Comparison of ENCODE assay signal across 12 cellular contexts in the genomic region with DNA sequence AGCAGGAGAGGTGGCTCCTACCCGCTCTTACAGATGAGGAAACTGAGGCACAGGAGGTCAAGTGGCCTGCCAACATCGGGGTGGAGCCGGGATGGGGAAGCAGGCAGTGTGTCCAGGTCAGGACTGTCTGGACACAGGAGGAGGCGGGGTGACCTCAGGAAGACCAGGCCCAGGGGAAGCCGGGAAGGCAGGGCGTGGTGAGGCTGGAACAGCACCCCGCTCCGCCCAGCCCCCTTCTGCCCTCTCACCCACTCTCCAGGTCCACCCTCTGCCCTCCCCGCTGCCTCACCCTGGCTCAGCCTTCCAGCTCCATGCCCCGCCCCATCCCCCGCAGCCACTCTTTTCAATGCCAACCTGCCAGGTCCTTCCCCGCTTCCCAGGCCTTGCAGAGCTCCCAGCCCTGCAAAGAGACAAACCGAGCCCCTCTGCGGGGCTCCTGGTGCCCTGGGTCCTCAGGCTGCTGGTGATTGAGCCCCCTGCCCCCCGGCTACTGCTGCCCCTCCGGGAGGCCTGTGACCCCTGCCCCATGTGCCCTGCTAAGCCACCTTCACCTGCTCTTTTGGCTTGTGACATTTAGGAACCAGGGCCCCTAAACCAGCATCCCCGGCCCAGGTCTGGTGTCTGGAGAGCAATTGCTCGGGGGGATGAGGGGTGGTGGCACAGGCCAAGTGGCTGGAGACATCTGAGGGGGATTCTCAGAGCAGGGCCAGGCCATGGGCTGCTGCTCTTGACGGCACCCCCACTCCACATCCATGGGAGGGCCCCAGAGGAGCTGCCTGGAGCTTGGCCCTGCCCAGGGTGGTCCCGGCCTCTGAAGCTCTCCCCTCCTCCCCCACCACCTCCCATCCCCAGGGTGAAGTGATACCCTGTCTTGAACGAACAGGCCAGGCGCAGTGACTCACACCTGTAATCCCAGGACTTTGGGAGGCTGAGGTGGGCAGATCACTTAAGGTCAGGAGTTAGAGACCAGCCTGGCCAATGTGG. TPM values are rescaled to one million over a fixed set of nuclear protein-coding genes. Genes with fewer than 3 reads are reported as not detected.
DNase-seq lines count a peak whose midpoint lies in the region; ATAC-seq, FAIRE-seq and TF ChIP-seq lines count a peak whose summit lies in the region.
"Not testable (repeated sequence)": the region's sequence is repeated elsewhere in the genome, so short reads cannot be mapped to it uniquely, and the experiment has no call there.
"Had no signal": no experiment of that assay in that cellular context is flagged by ENCODE, and none has a peak within 500 bp of the region (broad histone marks: within the 10 kb centered on the region; RNA-seq: fewer than 3 reads in every experiment).

No MANE protein-coding gene starts in this region.

- not testable (repeated sequence) for H3K27ac Mint-ChIP-seq in H9; osteocyte (ENCODE audit: unreplicated experiment)
- H3K27ac Mint-ChIP-seq in MCF 10A (ENCODE audit: low read depth, unreplicated experiment) = peak overlapping the region; percentile 54

- H4K8ac ChIP-seq in H9 (replicated peaks; ENCODE audit: insufficient read length, low read depth, low read length) = not testable (repeated sequence)

- POLR2A ChIA-PET in MCF 10A (lab: Yijun Ruan, JAX) = not testable (repeated sequence)

- H2BK15ac ChIP-seq in H9 (ENCODE audit: low read depth, low read length) = not testable (repeated sequence)

- peaks cover 0 to 17% (median 0%) of the 10 kb centered on the region in 3 donors for H3K36me3 ChIP-seq in esophagus squamous epithelium
- H3K36me3 ChIP-seq in right lobe of liver, transverse colon: not testable (repeated sequence)

- DNase-seq in H9 = peak; percentile 20
- not testable (repeated sequence) for DNase-seq in RCC 7860 (ENCODE audit: low spot score); esophagus squamous epithelium (lab: John Stamatoyannopoulos, UW)
- peak; percentile 49 for DNase-seq in MCF 10A (ENCODE audit: unreplicated experiment)
- DNase-seq in right cardiac atrium = peak in 1 of 3 donors; percentile 42
- peak; percentile 50 to 76 (median 62) for DNase-seq in right lobe of liver
- DNase-seq in osteocyte (ENCODE audit: extremely low spot score, unreplicated experiment) = peak; percentile 81
- peak; percentile 33 for DNase-seq in transverse colon

- not testable (repeated sequence) for H3K4me1 Mint-ChIP-seq in H9; MCF 10A (ENCODE audit: insufficient read depth, unreplicated experiment); osteocyte (ENCODE audit: unreplicated experiment)

- ATAC-seq in right cardiac atrium = peak; percentile 65 to 71
- peak; percentile 83 to 94 (median 86) for ATAC-seq in right lobe of liver

- not testable (repeated sequence) for H2BK20ac ChIP-seq in H9 (ENCODE audit: low read depth, low read length, poor library complexity, severe bottlenecking)

- not testable (repeated sequence) for H3K56ac ChIP-seq in H9 (ENCODE audit: insufficient read length, low read depth, low read length)

- not testable (repeated sequence) for H3K23ac ChIP-seq in H9 (ENCODE audit: insufficient read length, low read depth, low read length)

- H4K91ac ChIP-seq in H9 (ENCODE audit: insufficient read length, low read depth, low read length) = not testable (repeated sequence)

- H2AK5ac ChIP-seq in H9 (ENCODE audit: insufficient read length, low read length) = not testable (repeated sequence)

- not testable (repeated sequence) for H3K18ac ChIP-seq in H9 (ENCODE audit: insufficient read length, low read depth, low read length)

- TF ChIP-seq POLR2A in esophagus squamous epithelium (IDR thresholded peaks at IDR 0.05); right lobe of liver (IDR thresholded peaks at IDR 0.05); transverse colon (IDR thresholded peaks at IDR 0.05): not testable (repeated sequence)

- not testable (repeated sequence) for H2AFZ ChIP-seq in H9 (ENCODE audit: low read length)

- H3K27me3 ChIP-seq in H9 (ENCODE audit: insufficient read depth, low read length); esophagus squamous epithelium; right cardiac atrium (ENCODE audit: control insufficient read depth, insufficient read depth); right lobe of liver; transverse colon: not testable (repeated sequence)

- not testable (repeated sequence) for H4K5ac ChIP-seq in H9 (ENCODE audit: insufficient read length, low read depth, low read length)

- not testable (repeated sequence) for H3K79me2 ChIP-seq in H9 (ENCODE audit: insufficient read depth, low read length)

- not testable (repeated sequence) for H3K14ac ChIP-seq in H9 (ENCODE audit: insufficient read depth, low read length)

- in situ Hi-C loops in transverse colon (cut with MboI; ENCODE audit: low pct_ligation_motif_present in 1 of 4, low pct_unique_long_range_greater_than_20kb in 1 of 4, low sequenced_read_pairs in 3 of 4) = loop anchor here in 1 of 4 donors (25.0 kb wide), 1 partner anchor 494 kb away; the partner anchor contains the start of gene UPK3B

- not testable (repeated sequence) for H3K27ac ChIP-seq in H9 (ENCODE audit: insufficient read length, low read depth, low read length); right cardiac atrium (ENCODE audit: low read length)
- H3K27ac ChIP-seq in esophagus squamous epithelium = peak overlapping the region; percentile 25 to 71 (median 56)
- peak overlapping the region in 2 of 3 donors; percentile 62 to 78 for H3K27ac ChIP-seq in right lobe of liver
- H3K27ac ChIP-seq in transverse colon = peak overlapping the region in 3 of 4 donors; percentile 67 to 74 (median 70)

- H3K79me1 ChIP-seq in H9 (ENCODE audit: insufficient read depth, low read depth, low read length, poor library complexity, severe bottlenecking) = not testable (repeated sequence)

- H3T11ph ChIP-seq in H9 (ENCODE audit: low read length) = not testable (repeated sequence)

- H3K23me2 ChIP-seq in H9 (ENCODE audit: insufficient read length, low read depth, low read length, poor library complexity, severe bottlenecking) = not testable (repeated sequence)

- WGBS in H9 (ENCODE audit: extremely low coverage, insufficient read length, low lambda C conversion rate) = no CpG with 5 or more reads among the region's 22 CpGs
- WGBS in esophagus squamous epithelium, 2 donors = 47 to 50% methylated on average over 1 to 3 of the region's 22 CpGs
- 92% methylated on average over 11 of the region's 22 CpGs for WGBS in right cardiac atrium
- 38% methylated on average over 6 of the region's 22 CpGs for WGBS in right lobe of liver (ENCODE audit: insufficient coverage, low coverage, low lambda C conversion rate, missing lambda C conversion rate)
- 68% methylated on average over 10 of the region's 22 CpGs; no CpG with 5 or more reads in 1 of the 2 donors for WGBS in transverse colon (ENCODE audit: low coverage in 1 of 2), 2 donors

- H3K36me3 Mint-ChIP-seq in H9 (ENCODE audit: insufficient read depth in 1 of 3, low read depth in 3 of 3); osteocyte (ENCODE audit: unreplicated experiment): not testable (repeated sequence)
- H3K36me3 Mint-ChIP-seq in MCF 10A (ENCODE audit: insufficient read depth, unreplicated experiment) = peaks cover 15% of the 10 kb centered on the region

- not testable (repeated sequence) for TF ChIP-seq CTCF in H9 (conservative IDR thresholded peaks at IDR 0.05); MCF 10A (IDR thresholded peaks at IDR 0.05; ENCODE audit: unreplicated experiment); esophagus squamous epithelium (IDR thresholded peaks at IDR 0.05); right lobe of liver (IDR thresholded peaks at IDR 0.05); osteocyte (IDR thresholded peaks at IDR 0.05); transverse colon (IDR thresholded peaks at IDR 0.05)

- FAIRE-seq in RCC 7860 (lab: Jason Lieb, UNC) = peak; percentile 84

- not testable (repeated sequence) for BruUV-seq in MCF 10A (replicated peaks; lab: Mats Ljungman, UMichigan)

- not testable (repeated sequence) for H3K9me3 ChIP-seq in H9 (ENCODE audit: control insufficient read depth, low read depth, low read length); esophagus squamous epithelium; right cardiac atrium (ENCODE audit: control insufficient read depth, low read length); right lobe of liver; transverse colon

- not testable (repeated sequence) for H3K9ac ChIP-seq in H9 (ENCODE audit: extremely low read depth, insufficient read length, low read length)

- H3K4me1 ChIP-seq in H9 (ENCODE audit: insufficient read depth, low read length); right cardiac atrium (ENCODE audit: control insufficient read depth, insufficient read depth, low read length); right lobe of liver: not testable (repeated sequence)
- H3K4me1 ChIP-seq in esophagus squamous epithelium (peaks cover 4 to 27% (median 7%) of the 10 kb centered on the region in 3 donors), transverse colon (peaks cover 0 to 14% (median 9%) of the 10 kb centered on the region in 4 donors)

- CTCF ChIA-PET in MCF 10A (lab: Yijun Ruan, JAX) = not testable (repeated sequence)

- H3K27me3 Mint-ChIP-seq in H9 (ENCODE audit: low read depth); MCF 10A (ENCODE audit: insufficient read depth, unreplicated experiment); osteocyte (ENCODE audit: unreplicated experiment): not testable (repeated sequence)

- not testable (repeated sequence) for H2BK12ac ChIP-seq in H9 (ENCODE audit: insufficient read length, low read depth, low read length)

- H3K4me3 ChIP-seq in esophagus squamous epithelium; right cardiac atrium (ENCODE audit: low read length); right lobe of liver; transverse colon: not testable (repeated sequence)

- H3K4me2 ChIP-seq in H9 (ENCODE audit: insufficient read depth, insufficient read length, low read length) = not testable (repeated sequence)

- H2BK5ac ChIP-seq in H9 (ENCODE audit: insufficient read length, low read length) = not testable (repeated sequence)

- TF ChIP-seq EP300 in transverse colon (IDR thresholded peaks at IDR 0.05; ENCODE audit: low read depth) = not testable (repeated sequence)

- H3K4me3 Mint-ChIP-seq in H9; MCF 10A (ENCODE audit: unreplicated experiment); osteocyte (ENCODE audit: unreplicated experiment): not testable (repeated sequence)

- H3K9me3 Mint-ChIP-seq in H9; MCF 10A (ENCODE audit: unreplicated experiment); osteocyte (ENCODE audit: unreplicated experiment): not testable (repeated sequence)

- intact Hi-C loops in MCF 10A (cut with micrococcal nuclease); esophagus squamous epithelium (cut with DNase I); right cardiac atrium (cut with DNase I); right lobe of liver (cut with DNase I); transverse colon (cut with DNase I; ENCODE audit: low total_unique reads): not testable (repeated sequence)

- H2BK120ac ChIP-seq in H9 (ENCODE audit: low read depth, low read length, poor library complexity, severe bottlenecking) = not testable (repeated sequence)

- not testable (repeated sequence) for H3K4ac ChIP-seq in H9 (ENCODE audit: low read depth, low read length)

- not testable (repeated sequence) for H4K20me1 ChIP-seq in H9 (ENCODE audit: control insufficient read depth, insufficient read depth, insufficient read length)

RNA-seq across cellular contexts. Expression of gene SPDYE17, which starts 25.7 kb away (rescaled TPM):
- total RNA-seq in H9 (2021) = not detected in 2 replicates
- not detected in 2 replicates for total RNA-seq in MCF 10A (2022)
- not detected for total RNA-seq in esophagus squamous epithelium
- not detected for total RNA-seq in right cardiac atrium
- polyA plus RNA-seq in right cardiac atrium = not detected
- total RNA-seq in right lobe of liver = not detected
- not detected in 2 replicates for total RNA-seq in osteocyte
- total RNA-seq in transverse colon = not detected
- total RNA-seq: A172; CD8-positive, alpha-beta T cell; HFFc6; M059J had no signal

RNA-seq across cellular contexts. Expression of gene SPDYE18, which starts 55.9 kb away (rescaled TPM):
- total RNA-seq in H9 (2021) = not detected in 2 replicates
- total RNA-seq in MCF 10A (2022) = 0.96 TPM in 1 of 2 replicates, not detected in the other
- not detected for total RNA-seq in esophagus squamous epithelium
- total RNA-seq in right cardiac atrium = 1 to 10 TPM in 1 of 4 donors, under 1 TPM in 3; 0.45 to 1.7 (median 0.58) TPM
- 0.52 TPM for polyA plus RNA-seq in right cardiac atrium
- 1 to 10 TPM in 1 of 6 experiments, under 1 TPM in 2, not detected in 3; 0.51 to 1.3 (median 0.62) TPM for total RNA-seq in right lobe of liver
- 0.99 TPM in 1 of 2 replicates, not detected in the other for total RNA-seq in osteocyte
- 1 to 10 TPM in 1 of 4 donors, under 1 TPM in 1, not detected in 2; 0.55 to 1.3 TPM for total RNA-seq in transverse colon
- total RNA-seq: A172 had no signal
